8 cellular contexts compared by ENCODE assay signal in genomic region chr1:44377925-44378784, GRCh38. TPM values are rescaled to one million over a fixed set of nuclear protein-coding genes. Genes with fewer than 3 reads are reported as not detected.
A peak's percentile ranks its signal among the peaks of the same experiment; 100 is the strongest.
DNase-seq lines count a peak whose midpoint lies in the region; ATAC-seq and TF ChIP-seq lines count a peak whose summit lies in the region.

No MANE protein-coding gene starts in this region.

- H3K4me1 ChIP-seq in H9 (ENCODE audit: insufficient read depth, low read length) (no peaks in the 10 kb centered on the region), gastroesophageal sphincter (no peaks in the 10 kb centered on the region), trophoblast cell (ENCODE audit: control insufficient read depth in 1 of 2, insufficient read depth in 2 of 2, low read length in 2 of 2) (no peaks in the 10 kb centered on the region)

- peak; percentile 88 for TF ChIP-seq CTCF in CD14-positive monocyte (IDR thresholded peaks at IDR 0.05)
- peak; percentile 91 for TF ChIP-seq CTCF in H9 (conservative IDR thresholded peaks at IDR 0.05)
- peak; percentile 37 to 73 (median 60) for TF ChIP-seq CTCF in gastroesophageal sphincter (IDR thresholded peaks at IDR 0.05)

- H3K18ac ChIP-seq in H9 (ENCODE audit: insufficient read length, low read depth, low read length) (no peak overlapping the region), trophoblast cell (ENCODE audit: low read length) (no peak overlapping the region)

- peaks cover 0 to 3% (median 0%) of the 10 kb centered on the region in 3 donors for H3K27me3 Mint-ChIP-seq in CD14-positive monocyte (ENCODE audit: low read depth in 3 of 3)
- H3K27me3 Mint-ChIP-seq in H9 (ENCODE audit: low read depth) = peaks cover 19% of the 10 kb centered on the region
- no peaks in the 10 kb centered on the region for H3K27me3 Mint-ChIP-seq in activated T-cell treated with anti-CD3 and anti-CD28 coated beads, Interleukin-2, amount 50 U/mL, for 24 hours
- peaks cover 7% of the 10 kb centered on the region for H3K27me3 Mint-ChIP-seq in activated T-helper 2 cell treated with anti-CD3 and anti-CD28 coated beads, Interferon-gamma antibody, Interleukin-2, Interleukin-4, amounts not matched to agents 10 μg/mL and 5 μg/mL and 100 μg/mL, durations not matched to agents 14 hours and 24 hours and 36 hours (ENCODE audit: low read depth)

- no peak overlapping the region for H2AK5ac ChIP-seq in H9 (ENCODE audit: insufficient read length, low read length)
- no peak overlapping the region for H2AK5ac ChIP-seq in trophoblast cell (ENCODE audit: low read length)

- peak; percentile 51 for DNase-seq in CD14-positive monocyte (ENCODE audit: low spot score)
- peak; percentile 79 for DNase-seq in H9
- DNase-seq in NOMO-1 treated with DMSO at 0.1 percent for 48 hours (lab: John Stamatoyannopoulos, UW; ENCODE audit: unreplicated experiment) = peak; percentile 90
- DNase-seq in activated T-cell treated with anti-CD3 and anti-CD28 coated beads, Interleukin-2, amount 50 U/mL, for 24 hours = peak; percentile 47
- peak; percentile 44 to 79 for DNase-seq in trophoblast cell
- no peak for DNase-seq in activated T-helper 2 cell treated with anti-CD3 and anti-CD28 coated beads, Interferon-gamma antibody, Interleukin-2, Interleukin-4, amounts not matched to agents 10 μg/mL and 5 μg/mL and 100 μg/mL, durations not matched to agents 14 hours and 24 hours and 36 hours (ENCODE audit: low spot score)

- H3K4me1 Mint-ChIP-seq in CD14-positive monocyte = no peaks in the 10 kb centered on the region
- peaks cover 9 to 11% of the 10 kb centered on the region in 2 experiments for H3K4me1 Mint-ChIP-seq in H9
- H3K4me1 Mint-ChIP-seq in activated T-cell treated with anti-CD3 and anti-CD28 coated beads, Interleukin-2, amount 50 U/mL, for 24 hours (ENCODE audit: low read depth) = no peaks in the 10 kb centered on the region
- no peaks in the 10 kb centered on the region for H3K4me1 Mint-ChIP-seq in activated T-helper 2 cell treated with anti-CD3 and anti-CD28 coated beads, Interferon-gamma antibody, Interleukin-2, Interleukin-4, amounts not matched to agents 10 μg/mL and 5 μg/mL and 100 μg/mL, durations not matched to agents 14 hours and 24 hours and 36 hours (ENCODE audit: low read depth)

- H3K27ac ChIP-seq in H9 (ENCODE audit: insufficient read length, low read depth, low read length) (no peak overlapping the region), gastroesophageal sphincter (no peak overlapping the region), trophoblast cell (ENCODE audit: low read depth, low read length) (no peak overlapping the region)

- H3K27me3 ChIP-seq in H9 (ENCODE audit: insufficient read depth, low read length) (no peaks in the 10 kb centered on the region), gastroesophageal sphincter (no peaks in the 10 kb centered on the region), trophoblast cell (ENCODE audit: insufficient read depth, low read length) (no peaks in the 10 kb centered on the region)

- H3K9me3 Mint-ChIP-seq in CD14-positive monocyte (no peaks in the 10 kb centered on the region), H9 (no peaks in the 10 kb centered on the region; a peak in 1 of 5 replicates)
- no peaks in the 10 kb centered on the region for H3K9me3 Mint-ChIP-seq in activated T-cell treated with anti-CD3 and anti-CD28 coated beads, Interleukin-2, amount 50 U/mL, for 24 hours
- no peaks in the 10 kb centered on the region for H3K9me3 Mint-ChIP-seq in activated T-helper 2 cell treated with anti-CD3 and anti-CD28 coated beads, Interferon-gamma antibody, Interleukin-2, Interleukin-4, amounts not matched to agents 10 μg/mL and 5 μg/mL and 100 μg/mL, durations not matched to agents 14 hours and 24 hours and 36 hours

- no peak overlapping the region for H4K5ac ChIP-seq in H9 (ENCODE audit: insufficient read length, low read depth, low read length)

- H3K4me2 ChIP-seq in H9 (ENCODE audit: insufficient read depth, insufficient read length, low read length) (no peak overlapping the region), trophoblast cell (ENCODE audit: low read length) (no peak overlapping the region)

- H3K4me3 Mint-ChIP-seq in CD14-positive monocyte (no peak overlapping the region), H9 (no peak overlapping the region; a peak in 1 of 5 replicates)
- H3K4me3 Mint-ChIP-seq in activated T-cell treated with anti-CD3 and anti-CD28 coated beads, Interleukin-2, amount 50 U/mL, for 24 hours = no peak overlapping the region
- no peak overlapping the region for H3K4me3 Mint-ChIP-seq in activated T-helper 2 cell treated with anti-CD3 and anti-CD28 coated beads, Interferon-gamma antibody, Interleukin-2, Interleukin-4, amounts not matched to agents 10 μg/mL and 5 μg/mL and 100 μg/mL, durations not matched to agents 14 hours and 24 hours and 36 hours (ENCODE audit: low read depth)

- H3T11ph ChIP-seq in H9 (ENCODE audit: low read length) = no peak overlapping the region

- TF ChIP-seq EP300 in gastroesophageal sphincter (IDR thresholded peaks at IDR 0.05) = no peak

- no peak overlapping the region for H2AFZ ChIP-seq in H9 (ENCODE audit: low read length)
- no peak overlapping the region for H2AFZ ChIP-seq in trophoblast cell (ENCODE audit: insufficient read depth, low read length, poor library complexity)

- H2BK120ac ChIP-seq in H9 (ENCODE audit: low read depth, low read length, poor library complexity, severe bottlenecking) (no peak overlapping the region), trophoblast cell (ENCODE audit: insufficient read depth, low read length, poor library complexity) (no peak overlapping the region)

- H3K23ac ChIP-seq in H9 (ENCODE audit: insufficient read length, low read depth, low read length) (no peak overlapping the region), trophoblast cell (ENCODE audit: low read length) (no peak overlapping the region)

- no peak overlapping the region for H4K12ac ChIP-seq in trophoblast cell (ENCODE audit: low read depth, low read length)

- H3K9me3 ChIP-seq in H9 (ENCODE audit: control insufficient read depth, low read depth, low read length) (no peaks in the 10 kb centered on the region), gastroesophageal sphincter (no peaks in the 10 kb centered on the region), trophoblast cell (ENCODE audit: insufficient read depth, low read depth, low read length) (no peaks in the 10 kb centered on the region)

- intact Hi-C loops in CD14-positive monocyte (cut with micrococcal nuclease) = loop anchor here (1.0 to 5.0 kb wide), 2 partner anchors 217 to 274 kb away; no protein-coding TSS in a partner anchor
- intact Hi-C loops in activated T-helper 2 cell treated with anti-CD3 and anti-CD28 coated beads, Interferon-gamma antibody, Interleukin-2, Interleukin-4, amounts not matched to agents 10 μg/mL and 5 μg/mL and 100 μg/mL, durations not matched to agents 14 hours and 24 hours and 36 hours (cut with micrococcal nuclease) = loop anchor here (5.0 kb wide), 1 partner anchor 219 kb away; no protein-coding TSS in a partner anchor

- H3K23me2 ChIP-seq in H9 (ENCODE audit: insufficient read length, low read depth, low read length, poor library complexity, severe bottlenecking) = no peaks in the 10 kb centered on the region

- H3K9ac ChIP-seq in H9 (ENCODE audit: extremely low read depth, insufficient read length, low read length) (no peak overlapping the region), trophoblast cell (ENCODE audit: low read length) (no peak overlapping the region)

- TF ChIP-seq POLR2A in gastroesophageal sphincter (IDR thresholded peaks at IDR 0.05) = no peak

- H3K79me2 ChIP-seq in H9 (ENCODE audit: insufficient read depth, low read length) (no peaks in the 10 kb centered on the region), trophoblast cell (ENCODE audit: control insufficient read depth, insufficient read depth, low read length, poor library complexity) (no peaks in the 10 kb centered on the region)

- H3K4me3 ChIP-seq in gastroesophageal sphincter (no peak overlapping the region), trophoblast cell (ENCODE audit: low read depth, low read length) (no peak overlapping the region)

- ATAC-seq in gastroesophageal sphincter = no peak
- no peak for ATAC-seq in HG02798 (IDR thresholded peaks at IDR 0.05; ENCODE audit: poor library complexity, unreplicated experiment)

- H2BK20ac ChIP-seq in H9 (ENCODE audit: low read depth, low read length, poor library complexity, severe bottlenecking) = no peak overlapping the region

- H2BK12ac ChIP-seq in H9 (ENCODE audit: insufficient read length, low read depth, low read length) = no peak overlapping the region
- H2BK12ac ChIP-seq in trophoblast cell (ENCODE audit: low read length) = no peak overlapping the region

- H4K20me1 ChIP-seq in H9 (ENCODE audit: control insufficient read depth, insufficient read depth, insufficient read length) = no peaks in the 10 kb centered on the region

- no CpG with 5 or more reads among the region's 12 CpGs for WGBS in H9 (ENCODE audit: extremely low coverage, insufficient read length, low lambda C conversion rate)
- 68 to 72% methylated on average over 9 of the region's 12 CpGs for WGBS in gastroesophageal sphincter (ENCODE audit: low coverage in 1 of 2), 2 donors
- WGBS in trophoblast cell (ENCODE audit: extremely low coverage, insufficient coverage, insufficient read length) = no CpG with 5 or more reads among the region's 12 CpGs

- H2BK15ac ChIP-seq in H9 (ENCODE audit: low read depth, low read length) = no peak overlapping the region

- H3K14ac ChIP-seq in H9 (ENCODE audit: insufficient read depth, low read length) (no peak overlapping the region), trophoblast cell (ENCODE audit: low read length) (no peak overlapping the region)

- H3K27ac Mint-ChIP-seq in CD14-positive monocyte (no peak overlapping the region), H9 (no peak overlapping the region)
- no peak overlapping the region for H3K27ac Mint-ChIP-seq in activated T-cell treated with anti-CD3 and anti-CD28 coated beads, Interleukin-2, amount 50 U/mL, for 24 hours
- no peak overlapping the region for H3K27ac Mint-ChIP-seq in activated T-helper 2 cell treated with anti-CD3 and anti-CD28 coated beads, Interferon-gamma antibody, Interleukin-2, Interleukin-4, amounts not matched to agents 10 μg/mL and 5 μg/mL and 100 μg/mL, durations not matched to agents 14 hours and 24 hours and 36 hours

- H3K4ac ChIP-seq in H9 (ENCODE audit: low read depth, low read length) = no peak overlapping the region
- H3K4ac ChIP-seq in trophoblast cell (ENCODE audit: low read depth, low read length) = no peak overlapping the region

- H4K8ac ChIP-seq in H9 (replicated peaks; ENCODE audit: insufficient read length, low read depth, low read length) (no peak overlapping the region), trophoblast cell (ENCODE audit: low read depth, low read length) (no peak overlapping the region)

- H3K79me1 ChIP-seq in H9 (ENCODE audit: insufficient read depth, low read depth, low read length, poor library complexity, severe bottlenecking) (no peaks in the 10 kb centered on the region), trophoblast cell (ENCODE audit: low read length) (no peaks in the 10 kb centered on the region)

- H4K91ac ChIP-seq in H9 (ENCODE audit: insufficient read length, low read depth, low read length) (no peak overlapping the region), trophoblast cell (ENCODE audit: low read depth, low read length) (no peak overlapping the region)

- H3K56ac ChIP-seq in H9 (ENCODE audit: insufficient read length, low read depth, low read length) = no peak overlapping the region

- H3K36me3 ChIP-seq in gastroesophageal sphincter (no peaks in the 10 kb centered on the region), trophoblast cell (ENCODE audit: control insufficient read depth in 1 of 2, insufficient read depth in 2 of 2, low read length in 2 of 2) (no peaks in the 10 kb centered on the region)

- no peak overlapping the region for H2BK5ac ChIP-seq in H9 (ENCODE audit: insufficient read length, low read length)
- H2BK5ac ChIP-seq in trophoblast cell (ENCODE audit: low read depth, low read length, poor library complexity) = no peak overlapping the region

- H3K36me3 Mint-ChIP-seq in CD14-positive monocyte = no peaks in the 10 kb centered on the region
- H3K36me3 Mint-ChIP-seq in H9 (ENCODE audit: insufficient read depth in 1 of 3, low read depth in 3 of 3) = no peaks in the 10 kb centered on the region
- no peaks in the 10 kb centered on the region for H3K36me3 Mint-ChIP-seq in activated T-cell treated with anti-CD3 and anti-CD28 coated beads, Interleukin-2, amount 50 U/mL, for 24 hours (ENCODE audit: low read depth)
- H3K36me3 Mint-ChIP-seq in activated T-helper 2 cell treated with anti-CD3 and anti-CD28 coated beads, Interferon-gamma antibody, Interleukin-2, Interleukin-4, amounts not matched to agents 10 μg/mL and 5 μg/mL and 100 μg/mL, durations not matched to agents 14 hours and 24 hours and 36 hours (ENCODE audit: low read depth) = no peaks in the 10 kb centered on the region

RNA-seq across cellular contexts. Expression of gene ERI3, which starts 23.1 kb away (rescaled TPM):
- polyA plus RNA-seq in CD14-positive monocyte = 10 to 100 TPM; 26.4 to 26.6 TPM
- total RNA-seq in H9 (2021) = 59.7 and 61.6 TPM in 2 replicates
- 10 to 100 TPM; 31.9 to 58.8 (median 48.1) TPM for total RNA-seq in gastroesophageal sphincter
- 32.7 and 33.3 TPM in 2 replicates for polyA plus RNA-seq in trophoblast cell (2013)
- 40.6 and 43.5 TPM in 2 replicates for total RNA-seq in activated T-helper 2 cell treated with anti-CD3 and anti-CD28 coated beads, Interferon-gamma antibody, Interleukin-2, Interleukin-4, amounts not matched to agents 10 μg/mL and 5 μg/mL and 100 μg/mL, durations not matched to agents 14 hours and 24 hours and 36 hours

RNA-seq across cellular contexts. Expression of gene RNF220, which starts 26.9 kb away (rescaled TPM):
- 10 to 100 TPM; 39.4 to 49.4 TPM for polyA plus RNA-seq in CD14-positive monocyte
- total RNA-seq in H9 (2021) (109 and 115 TPM in 2 replicates), gastroesophageal sphincter (100 to 1,000 TPM; 112 to 134 (median 132) TPM)
- polyA plus RNA-seq in trophoblast cell (2013) = 44.6 and 48.5 TPM in 2 replicates
- 88.0 and 89.5 TPM in 2 replicates for total RNA-seq in activated T-helper 2 cell treated with anti-CD3 and anti-CD28 coated beads, Interferon-gamma antibody, Interleukin-2, Interleukin-4, amounts not matched to agents 10 μg/mL and 5 μg/mL and 100 μg/mL, durations not matched to agents 14 hours and 24 hours and 36 hours
